ENCODE assay signal across 11 cellular contexts in the genomic region with DNA sequence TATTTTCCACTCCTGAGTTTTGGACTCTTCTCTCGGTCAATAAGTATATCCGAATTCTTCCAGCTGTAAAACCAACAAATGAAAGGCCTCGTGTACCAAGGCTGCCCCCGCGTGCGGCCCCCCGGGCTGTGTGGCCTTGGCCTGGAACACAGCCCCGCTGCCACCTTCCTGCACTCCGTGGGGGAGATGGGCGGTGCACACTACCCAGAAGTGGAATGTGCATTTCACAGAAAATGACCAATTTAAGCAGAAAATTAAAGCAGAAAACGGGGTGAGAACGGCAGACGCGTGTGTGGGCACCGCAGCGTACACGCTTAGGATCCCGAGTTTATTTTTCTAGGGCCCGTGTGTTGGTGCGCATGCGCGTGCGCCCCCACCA. TPM values are rescaled to one million over a fixed set of nuclear protein-coding genes. Genes with fewer than 3 reads are reported as not detected.
A peak's percentile ranks its signal among the peaks of the same experiment; 100 is the strongest.
DNase-seq lines count a peak whose midpoint lies in the region; ATAC-seq and TF ChIP-seq lines count a peak whose summit lies in the region.
"Had no signal": no experiment of that assay in that cellular context is flagged by ENCODE, and none has a peak within 500 bp of the region (broad histone marks: within the 10 kb centered on the region; RNA-seq: fewer than 3 reads in every experiment).

No MANE protein-coding gene starts in this region.

- H3K4ac ChIP-seq in trophoblast cell (ENCODE audit: low read depth, low read length) = no peak overlapping the region

- H3K27ac ChIP-seq in left ventricle myocardium inferior (replicated peaks) = peak overlapping the region; percentile 54
- H3K27ac ChIP-seq in upper lobe of right lung = peak overlapping the region; percentile 25
- H3K27ac ChIP-seq in trophoblast cell (ENCODE audit: low read depth, low read length) = no peak overlapping the region

- WGBS in trophoblast cell (ENCODE audit: extremely low coverage, insufficient coverage, insufficient read length) = no CpG with 5 or more reads among the region's 23 CpGs

- peaks cover 59% of the 10 kb centered on the region for H3K27me3 ChIP-seq in left ventricle myocardium inferior (ENCODE audit: low read depth)
- H3K27me3 ChIP-seq in upper lobe of right lung = peaks cover 27% of the 10 kb centered on the region
- no peaks in the 10 kb centered on the region for H3K27me3 ChIP-seq in trophoblast cell (ENCODE audit: insufficient read depth, low read length)
- no peaks in the 10 kb centered on the region for H3K27me3 ChIP-seq in BE2C

- H3K27me3 Mint-ChIP-seq in endothelial cell (ENCODE audit: unreplicated experiment) (peaks cover 10% of the 10 kb centered on the region), neural crest cell (ENCODE audit: low read depth) (no peaks in the 10 kb centered on the region)

- H3K27ac Mint-ChIP-seq in endothelial cell (ENCODE audit: unreplicated experiment) (peak overlapping the region; percentile 92), neural crest cell (ENCODE audit: unreplicated experiment) (peak overlapping the region; percentile 15)
- H3K27ac Mint-ChIP-seq: activated naive CD4-positive, alpha-beta T cell treated with anti-CD3 and anti-CD28 coated beads, Interleukin-2, amount 10 ng/mL, durations not matched to agents 7 days and 5 days; WTC11 had no signal

- H3K36me3 ChIP-seq in left ventricle myocardium inferior (no peaks in the 10 kb centered on the region), upper lobe of right lung (no peaks in the 10 kb centered on the region), trophoblast cell (ENCODE audit: control insufficient read depth in 1 of 2, insufficient read depth in 2 of 2, low read length in 2 of 2) (no peaks in the 10 kb centered on the region), BE2C (no peaks in the 10 kb centered on the region)

- ATAC-seq in Right ventricle myocardium inferior (no peak), upper lobe of right lung (no peak), HG03432 (IDR thresholded peaks at IDR 0.05; ENCODE audit: unreplicated experiment) (no peak)

- peak overlapping the region; percentile 81 for H3K4me3 Mint-ChIP-seq in endothelial cell (ENCODE audit: unreplicated experiment)
- H3K4me3 Mint-ChIP-seq in neural crest cell = no peak overlapping the region

- no peak overlapping the region for H3K18ac ChIP-seq in trophoblast cell (ENCODE audit: low read length)

- no peaks in the 10 kb centered on the region for H3K9me3 Mint-ChIP-seq in endothelial cell (ENCODE audit: unreplicated experiment)
- H3K9me3 Mint-ChIP-seq in neural crest cell = no peaks in the 10 kb centered on the region
- H3K9me3 Mint-ChIP-seq: activated naive CD4-positive, alpha-beta T cell treated with anti-CD3 and anti-CD28 coated beads, Interleukin-2, amount 10 ng/mL, durations not matched to agents 7 days and 5 days; WTC11 had no signal

- no peak overlapping the region for H3K9ac ChIP-seq in trophoblast cell (ENCODE audit: low read length)

- H3K9me3 ChIP-seq in left ventricle myocardium inferior (replicated peaks) = no peaks in the 10 kb centered on the region
- no peaks in the 10 kb centered on the region for H3K9me3 ChIP-seq in upper lobe of right lung
- H3K9me3 ChIP-seq in trophoblast cell (ENCODE audit: insufficient read depth, low read depth, low read length) = no peaks in the 10 kb centered on the region
- no peaks in the 10 kb centered on the region for H3K9me3 ChIP-seq in BE2C

- TF ChIP-seq CTCF in left ventricle myocardium inferior (IDR thresholded peaks at IDR 0.05; ENCODE audit: borderline replicate concordance) (no peak), endothelial cell (IDR thresholded peaks at IDR 0.05; ENCODE audit: unreplicated experiment) (no peak), neural crest cell (conservative IDR thresholded peaks at IDR 0.05) (no peak), upper lobe of right lung (IDR thresholded peaks at IDR 0.05) (no peak), BE2C (IDR thresholded peaks at IDR 0.05; ENCODE audit: low read depth, low read length) (no peak)

- H2AK5ac ChIP-seq in trophoblast cell (ENCODE audit: low read length) = no peak overlapping the region

- no peak overlapping the region for H3K23ac ChIP-seq in trophoblast cell (ENCODE audit: low read length)

- H4K12ac ChIP-seq in trophoblast cell (ENCODE audit: low read depth, low read length) = no peak overlapping the region

- intact Hi-C loops in left ventricle myocardium inferior (cut with micrococcal nuclease) = no loop called here
- intact Hi-C loops in Right ventricle myocardium inferior (cut with DNase I) = no loop called here
- intact Hi-C loops in upper lobe of right lung (cut with DNase I) = no loop called here

- no peak overlapping the region for H4K8ac ChIP-seq in trophoblast cell (ENCODE audit: low read depth, low read length)

- H2BK5ac ChIP-seq in trophoblast cell (ENCODE audit: low read depth, low read length, poor library complexity) = no peak overlapping the region

- no peaks in the 10 kb centered on the region for H3K79me1 ChIP-seq in trophoblast cell (ENCODE audit: low read length)

- peak overlapping the region; percentile 58 for H3K4me3 ChIP-seq in left ventricle myocardium inferior
- H3K4me3 ChIP-seq in upper lobe of right lung = peak overlapping the region; percentile 44
- H3K4me3 ChIP-seq in trophoblast cell (ENCODE audit: low read depth, low read length) = no peak overlapping the region
- no peak overlapping the region for H3K4me3 ChIP-seq in BE2C (ENCODE audit: low read depth, low read length)

- H2BK12ac ChIP-seq in trophoblast cell (ENCODE audit: low read length) = no peak overlapping the region

- no peak overlapping the region for H3K4me2 ChIP-seq in trophoblast cell (ENCODE audit: low read length)

- no peaks in the 10 kb centered on the region for H3K36me3 Mint-ChIP-seq in endothelial cell (ENCODE audit: low read depth, unreplicated experiment)
- H3K36me3 Mint-ChIP-seq in neural crest cell (ENCODE audit: low read depth) = no peaks in the 10 kb centered on the region
- H3K36me3 Mint-ChIP-seq: activated naive CD4-positive, alpha-beta T cell treated with anti-CD3 and anti-CD28 coated beads, Interleukin-2, amount 10 ng/mL, durations not matched to agents 7 days and 5 days; WTC11 had no signal

- no peak overlapping the region for H3K14ac ChIP-seq in trophoblast cell (ENCODE audit: low read length)

- peaks cover 27% of the 10 kb centered on the region for H3K4me1 Mint-ChIP-seq in endothelial cell (ENCODE audit: unreplicated experiment)
- H3K4me1 Mint-ChIP-seq in neural crest cell = peaks cover 37% of the 10 kb centered on the region

- H3K4me1 ChIP-seq in left ventricle myocardium inferior = peaks cover 8% of the 10 kb centered on the region
- no peaks in the 10 kb centered on the region for H3K4me1 ChIP-seq in upper lobe of right lung
- peaks cover 3 to 4% of the 10 kb centered on the region in 2 experiments for H3K4me1 ChIP-seq in trophoblast cell (ENCODE audit: control insufficient read depth in 1 of 2, insufficient read depth in 2 of 2, low read length in 2 of 2)
- no peaks in the 10 kb centered on the region for H3K4me1 ChIP-seq in BE2C

- H2BK120ac ChIP-seq in trophoblast cell (ENCODE audit: insufficient read depth, low read length, poor library complexity) = no peak overlapping the region

- no peak overlapping the region for H4K91ac ChIP-seq in trophoblast cell (ENCODE audit: low read depth, low read length)

- no peaks in the 10 kb centered on the region for H3K79me2 ChIP-seq in trophoblast cell (ENCODE audit: control insufficient read depth, insufficient read depth, low read length, poor library complexity)

- no peak for DNase-seq in left ventricle myocardium inferior
- DNase-seq in Right ventricle myocardium inferior (ENCODE audit: missing footprints) = no peak
- no peak for DNase-seq in endothelial cell (ENCODE audit: low spot score)
- DNase-seq in neural crest cell (ENCODE audit: low read depth, low spot score) = no peak
- DNase-seq in upper lobe of right lung = no peak
- DNase-seq in trophoblast cell = no peak
- no peak for DNase-seq in BE2C
- DNase-seq: activated naive CD4-positive, alpha-beta T cell treated with anti-CD3 and anti-CD28 coated beads, Interleukin-2, amount 10 ng/mL, durations not matched to agents 7 days and 5 days; effector memory CD4-positive, alpha-beta T cell had no signal

- H2AFZ ChIP-seq in trophoblast cell (ENCODE audit: insufficient read depth, low read length, poor library complexity) = no peak overlapping the region

RNA-seq across cellular contexts. Expression of a gene that starts 34.4 kb away (rescaled TPM):
- 11.5 TPM for total RNA-seq in left ventricle myocardium inferior
- 12.3 TPM for total RNA-seq in Right ventricle myocardium inferior
- total RNA-seq in endothelial cell (ENCODE audit: unreplicated experiment) = 83.2 TPM
- 90.7 and 91.2 TPM in 2 replicates for total RNA-seq in neural crest cell
- total RNA-seq in upper lobe of right lung = 28.0 TPM
- polyA plus RNA-seq in trophoblast cell (2013) = 6.6 and 8.8 TPM in 2 replicates
- 11.1 TPM for polyA plus RNA-seq in BE2C (2012; ENCODE audit: insufficient read depth, insufficient read length, low read depth)

Comparison
In these comparisons a context has a peak if more than half of its experiments do, and no peak if none do; other contexts are left out.
1. H3K4me3 ChIP-seq: peak in left ventricle myocardium inferior (single experiment) and upper lobe of right lung (single experiment); none in trophoblast cell (single experiment) and BE2C (single experiment).